In the genomic region with DNA sequence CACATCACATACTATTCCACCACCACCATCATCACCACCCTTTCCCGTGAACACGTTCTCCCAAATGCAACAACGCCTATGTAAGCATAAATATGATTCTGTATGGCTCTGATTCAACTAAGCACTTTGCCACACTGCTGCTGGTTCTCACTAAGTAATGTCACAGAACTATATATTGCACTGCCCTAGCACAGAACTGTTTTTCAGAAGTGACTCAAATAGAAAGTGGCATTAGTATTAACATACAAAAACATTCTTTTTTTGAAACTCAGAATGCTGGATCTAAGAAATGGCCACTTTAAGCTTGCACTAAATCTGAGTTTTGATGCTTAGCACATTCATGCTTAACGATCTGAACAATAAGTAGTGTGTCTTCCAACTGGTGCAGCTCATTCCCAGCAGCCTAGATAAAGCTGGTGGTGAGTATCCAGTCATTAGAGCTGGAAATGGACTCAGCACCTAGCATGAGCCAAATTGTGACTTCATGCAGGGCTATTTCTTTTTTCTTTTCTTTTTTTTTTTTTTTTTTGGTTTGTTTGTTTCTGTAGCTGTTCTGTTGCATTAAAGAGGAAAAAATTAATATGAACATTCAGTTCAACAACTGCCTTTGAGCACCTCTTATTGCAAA, we compare ENCODE assay signal across 8 cellular contexts. TPM values are rescaled to one million over a fixed set of nuclear protein-coding genes. Genes with fewer than 3 reads are reported as not detected.
DNase-seq lines count a peak whose midpoint lies in the region; ATAC-seq and TF ChIP-seq lines count a peak whose summit lies in the region.
"Had no signal": no experiment of that assay in that cellular context is flagged by ENCODE, and none has a peak within 500 bp of the region (broad histone marks: within the 10 kb centered on the region; RNA-seq: fewer than 3 reads in every experiment).

No MANE protein-coding gene starts in this region.

- no peaks in the 10 kb centered on the region for H3K36me3 Mint-ChIP-seq in HFFc6 (ENCODE audit: low read depth)

- no peaks in the 10 kb centered on the region for H3K36me3 ChIP-seq in SK-N-MC (ENCODE audit: insufficient read depth, low read length)
- H3K36me3 ChIP-seq in skeletal muscle satellite cell (ENCODE audit: insufficient read depth, low read length): no peaks in the 10 kb centered on the region
- no peaks in the 10 kb centered on the region for H3K36me3 ChIP-seq in esophagus squamous epithelium

- H3K4me1 ChIP-seq in skeletal muscle satellite cell (ENCODE audit: control insufficient read depth, insufficient read depth, low read length): peaks cover 21% of the 10 kb centered on the region
- H3K4me1 ChIP-seq in esophagus squamous epithelium: peaks cover 0 to 11% (median 5%) of the 10 kb centered on the region in 3 donors

- intact Hi-C loops in esophagus squamous epithelium (cut with DNase I): no loop called here

- H3K9me3 ChIP-seq in SK-N-MC (ENCODE audit: low read depth, low read length) (no peaks in the 10 kb centered on the region), skeletal muscle satellite cell (replicated peaks; ENCODE audit: low read length) (no peaks in the 10 kb centered on the region), esophagus squamous epithelium (no peaks in the 10 kb centered on the region)

- peak overlapping the region; percentile 21 for H3K4me2 ChIP-seq in skeletal muscle satellite cell (ENCODE audit: low read length)

- H3K27me3 ChIP-seq in skeletal muscle satellite cell (ENCODE audit: control insufficient read depth, insufficient read depth, low read length) (no peaks in the 10 kb centered on the region), esophagus squamous epithelium (no peaks in the 10 kb centered on the region)

- H3K9ac ChIP-seq in SK-N-MC (ENCODE audit: insufficient read length) (no peak overlapping the region), skeletal muscle satellite cell (ENCODE audit: low read depth, low read length) (no peak overlapping the region)

- peak; percentile 48 for ATAC-seq in GM19455 (IDR thresholded peaks at IDR 0.05; ENCODE audit: unreplicated experiment)
- peak; percentile 74 for ATAC-seq in HG03025 (IDR thresholded peaks at IDR 0.05; ENCODE audit: low FRiP score, unreplicated experiment)

- H3K27ac ChIP-seq in SK-N-MC (peak overlapping the region; percentile 26; the same call in 1 of the 2 replicates), esophagus squamous epithelium (peak overlapping the region in 1 of 4 donors; percentile 5)

- TF ChIP-seq CTCF in esophagus squamous epithelium (IDR thresholded peaks at IDR 0.05) (no peak), HFFc6 (IDR thresholded peaks at IDR 0.05) (no peak)

- H3K4me3 ChIP-seq in SK-N-MC (peak overlapping the region; percentile 68; the same call in 1 of the 2 replicates), skeletal muscle satellite cell (ENCODE audit: low read length) (no peak overlapping the region), esophagus squamous epithelium (no peak overlapping the region)

- H3K27ac Mint-ChIP-seq in HFFc6: no peak overlapping the region

- DNase-seq in SK-N-MC (ENCODE audit: low read depth, low spot score): no peak
- DNase-seq in DMS79 treated with DMSO at 0.1 percent for 48 hours (lab: John Stamatoyannopoulos, UW): no peak
- no peak for DNase-seq in esophagus squamous epithelium (lab: John Stamatoyannopoulos, UW)
- no peak for DNase-seq in HFFc6
- DNase-seq: NCI-H1694 had no signal

- no peaks in the 10 kb centered on the region for H3K4me1 Mint-ChIP-seq in HFFc6 (ENCODE audit: low read depth)

- no peak for TF ChIP-seq POLR2A in esophagus squamous epithelium (IDR thresholded peaks at IDR 0.05)

- H3K4me3 Mint-ChIP-seq in HFFc6: no peak overlapping the region

- H3K9me3 Mint-ChIP-seq in HFFc6: peaks cover 14% of the 10 kb centered on the region

- no peaks in the 10 kb centered on the region; the same call in 1 of the 2 replicates for H3K27me3 Mint-ChIP-seq in HFFc6 (ENCODE audit: insufficient read depth)

- 50 to 53% methylated on average over 4 of the region's 4 CpGs for WGBS in esophagus squamous epithelium, 2 donors

RNA-seq across cellular contexts. Expression of a gene that starts 46.2 kb away (rescaled TPM):
- total RNA-seq in skeletal muscle satellite cell (2012; rRNA removed): under 0.01 TPM in 2 replicates
- not detected for total RNA-seq in esophagus squamous epithelium
- under 1 TPM in 4 of 6 experiments, not detected in 2; 0.11 to 0.19 (median 0.14) TPM for total RNA-seq in HFFc6 (2021; fragmentation: NEBNext Ultra II Directional; extraction: Animal tissue kit (Norgen Biotek cat#: 25700))
